ENCODE assay signal across 27 cellular contexts in genomic region chr9:23606107-23606506, GRCh38.
"Had no signal": no experiment of that assay in that cellular context is flagged by ENCODE, and none has a peak within 500 bp of the region (broad histone marks: within the 10 kb centered on the region; RNA-seq: fewer than 3 reads in every experiment).

No MANE protein-coding gene starts in this region.

- H3K27me3 ChIP-seq: dorsolateral prefrontal cortex, esophagus squamous epithelium, neutrophil, pancreas, right lobe of liver, suprapubic skin, transverse colon, vagina had no signal

- FAIRE-seq: pancreas, small intestine had no signal

- DNase-seq: cortex of kidney; dorsolateral prefrontal cortex; effector CD4-positive, alpha-beta T cell; esophagus squamous epithelium; foreskin melanocyte; hypothalamus; immature natural killer cell; islet precursor cell; left ventricle myocardium superior; mesenchymal stem cell; mucosa of descending colon; naive B cell; pancreas; right lobe of liver; small intestine; stimulated activated CD4-positive, alpha-beta T cell treated with anti-CD3 and anti-CD28 coated beads, Interleukin-15, amount 100 ng/mL, for 24 hours; stimulated activated CD4-positive, alpha-beta T cell treated with anti-CD3 and anti-CD28 coated beads, Interleukin-2, amount 100 ng/mL, for 48 hours; stimulated activated naive CD4-positive, alpha-beta T cell; stimulated activated naive CD8-positive, alpha-beta T cell treated with anti-CD3 and anti-CD28 coated beads, Interleukin-15, amount 100 ng/mL, for 72 hours; transverse colon had no signal

- H3K27ac ChIP-seq: dorsolateral prefrontal cortex, neutrophil, pancreas, right lobe of liver, suprapubic skin, transverse colon, vagina had no signal

- H3K36me3 ChIP-seq: esophagus squamous epithelium, neutrophil, pancreas, right lobe of liver, suprapubic skin, transverse colon, vagina had no signal

- ATAC-seq: left ventricle myocardium superior; mucosa of descending colon; natural killer cell treated with Interleukin-12 subunit alpha and Interleukin-12 subunit beta and Interleukin-15 and Interleukin-18, amount 100 ng/mL, for 72 hours; pancreas; right lobe of liver; stimulated activated naive CD8-positive, alpha-beta T cell treated with anti-CD3 and anti-CD28 coated beads, Interleukin-15, amount 100 ng/mL, for 72 hours had no signal

- H3K9me3 Mint-ChIP-seq: neural crest cell had no signal

- H3K9me3 ChIP-seq: esophagus squamous epithelium, mucosa of descending colon, neutrophil, pancreas, right lobe of liver, suprapubic skin, transverse colon, vagina had no signal

- H3K36me3 Mint-ChIP-seq: immature natural killer cell; mesothelial cell of epicardium; naive B cell; natural killer cell treated with Interleukin-12 subunit alpha and Interleukin-12 subunit beta and Interleukin-15 and Interleukin-18, amount 100 ng/mL, for 72 hours had no signal

- H3K27ac Mint-ChIP-seq: immature natural killer cell; mesothelial cell of epicardium; naive B cell; natural killer cell treated with Interleukin-12 subunit alpha and Interleukin-12 subunit beta and Interleukin-15 and Interleukin-18, amount 100 ng/mL, for 72 hours; stimulated activated naive CD8-positive, alpha-beta T cell treated with anti-CD3 and anti-CD28 coated beads, Interleukin-15, amount 100 ng/mL, for 72 hours had no signal

- H3K4me3 Mint-ChIP-seq: immature natural killer cell; mesothelial cell of epicardium; naive B cell; natural killer cell treated with Interleukin-12 subunit alpha and Interleukin-12 subunit beta and Interleukin-15 and Interleukin-18, amount 100 ng/mL, for 72 hours; neural crest cell; stimulated activated naive CD8-positive, alpha-beta T cell treated with anti-CD3 and anti-CD28 coated beads, Interleukin-15, amount 100 ng/mL, for 72 hours had no signal

- H3K4me1 Mint-ChIP-seq: immature natural killer cell; naive B cell; neural crest cell; stimulated activated naive CD8-positive, alpha-beta T cell treated with anti-CD3 and anti-CD28 coated beads, Interleukin-15, amount 100 ng/mL, for 72 hours had no signal

- H3K4me3 ChIP-seq: dorsolateral prefrontal cortex, esophagus squamous epithelium, lung, mucosa of descending colon, pancreas, right lobe of liver, suprapubic skin, transverse colon, vagina had no signal

- H3K4me1 ChIP-seq: esophagus squamous epithelium, pancreas, right lobe of liver, suprapubic skin, transverse colon, vagina had no signal

- H3K27me3 Mint-ChIP-seq: naive B cell; natural killer cell treated with Interleukin-12 subunit alpha and Interleukin-12 subunit beta and Interleukin-15 and Interleukin-18, amount 100 ng/mL, for 72 hours; stimulated activated naive CD8-positive, alpha-beta T cell treated with anti-CD3 and anti-CD28 coated beads, Interleukin-15, amount 100 ng/mL, for 72 hours had no signal
